Comparison of ENCODE assay signal across 8 cellular contexts in the genomic region with DNA sequence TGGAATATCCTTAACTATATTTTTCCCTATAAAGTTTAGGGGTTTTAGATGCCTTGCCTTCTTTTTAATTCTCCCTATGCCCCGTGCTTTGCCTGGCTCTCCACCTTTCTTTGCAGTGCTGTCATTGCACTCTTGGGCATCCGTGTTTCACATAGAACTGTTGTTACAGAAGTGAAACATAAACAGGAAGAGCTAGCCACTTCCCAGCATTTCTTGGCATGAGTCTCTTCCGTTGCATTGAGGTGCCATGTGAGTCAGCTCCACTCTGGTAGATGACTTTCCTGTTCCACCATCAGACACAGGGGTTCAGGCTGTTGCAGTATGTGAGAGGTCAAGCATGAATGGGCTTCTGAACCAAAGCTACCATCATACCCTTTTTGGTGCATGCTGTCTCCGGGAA.
DNase-seq lines count a peak whose midpoint lies in the region; ATAC-seq, FAIRE-seq and TF ChIP-seq lines count a peak whose summit lies in the region.

No MANE protein-coding gene starts in this region.

- intact Hi-C loops in mucosa of descending colon (cut with DNase I, micrococcal nuclease), result no loop called here

- H3K4me3 Mint-ChIP-seq in central memory CD8-positive, alpha-beta T cell, result peak overlapping the region; percentile 50

- WGBS in small intestine, 3 donors, result 58 to 83% (median 64%) methylated on average over 4 of the region's 4 CpGs

- CTCF ChIA-PET in AG04450 (lab: Charles Lee), result interaction anchor here (0.6 to 1.4 kb wide), 7 partner anchors 8 to 181 kb away, joined by 3 to 7 read pairs (median 3); no protein-coding TSS in a partner anchor

- H3K27ac ChIP-seq in AG04450 (ENCODE audit: low read depth, low read length) (no peak overlapping the region), small intestine (ENCODE audit: low read depth in 1 of 2, low read length in 1 of 2) (peak overlapping the region in 1 of 2 donors; percentile 3)

- TF ChIP-seq CTCF in AG04450 (IDR thresholded peaks at IDR 0.05; ENCODE audit: low read depth, low read length) (peak; percentile 55), mucosa of descending colon (IDR thresholded peaks at IDR 0.05) (no peak)

- H3K4me3 ChIP-seq in AG04450 (ENCODE audit: low read depth, low read length) (no peak overlapping the region), mucosa of descending colon (no peak overlapping the region), small intestine (ENCODE audit: low read depth in 1 of 2, low read length in 2 of 2) (no peak overlapping the region)

- H3K27ac Mint-ChIP-seq in central memory CD8-positive, alpha-beta T cell (ENCODE audit: low read depth), result peak overlapping the region; percentile 16

- H3K4me1 ChIP-seq in mucosa of descending colon (ENCODE audit: low read depth) (peaks cover 8% of the 10 kb centered on the region), small intestine (ENCODE audit: control insufficient read depth in 2 of 2, insufficient read depth in 1 of 2, low read depth in 1 of 2, low read length in 1 of 2) (peaks cover 0 to 6% of the 10 kb centered on the region in 2 donors)

- no peaks in the 10 kb centered on the region for H3K27me3 ChIP-seq in AG04450 (ENCODE audit: control insufficient read depth, insufficient read depth, low read length)
- no peaks in the 10 kb centered on the region for H3K27me3 ChIP-seq in small intestine (ENCODE audit: control insufficient read depth in 2 of 2, insufficient read depth in 2 of 2, low read length in 2 of 2)

- FAIRE-seq in GM19239 (lab: Jason Lieb, UNC) (peak; percentile 68), small intestine (lab: Jason Lieb, UNC) (no peak)

- H3K9me3 ChIP-seq in AG04450 (ENCODE audit: control insufficient read depth, insufficient read depth, low read length) (no peaks in the 10 kb centered on the region), mucosa of descending colon (no peaks in the 10 kb centered on the region), small intestine (ENCODE audit: control insufficient read depth, low read depth) (no peaks in the 10 kb centered on the region)

- peak; percentile 92 for ATAC-seq in central memory CD8-positive, alpha-beta T cell (replicated peaks; ENCODE audit: extremely low read depth, poor library complexity, severe bottlenecking)
- ATAC-seq in mucosa of descending colon, result peak; percentile 89
- ATAC-seq in HG02870 (IDR thresholded peaks at IDR 0.05; ENCODE audit: unreplicated experiment), result no peak

- DNase-seq in AG04450 (ENCODE audit: low read depth, low spot score), result peak; percentile 69
- peak; percentile 20 for DNase-seq in GM19239 (ENCODE audit: insufficient read length, low spot score)
- DNase-seq in central memory CD8-positive, alpha-beta T cell (ENCODE audit: low spot score in 2 of 2), result peak in 1 of 2 donors; percentile 10
- peak in 1 of 3 donors; percentile 42 for DNase-seq in mucosa of descending colon
- DNase-seq in COR-L47 (lab: John Stamatoyannopoulos, UW), result no peak
- DNase-seq in small intestine, result no peak

- H3K9me3 Mint-ChIP-seq in central memory CD8-positive, alpha-beta T cell, result no peaks in the 10 kb centered on the region

- H3K36me3 ChIP-seq in mucosa of descending colon (ENCODE audit: low read depth) (no peaks in the 10 kb centered on the region), small intestine (ENCODE audit: control insufficient read depth in 2 of 2, insufficient read depth in 2 of 2, low read length in 2 of 2) (peaks cover 0 to 9% of the 10 kb centered on the region in 2 donors)

- peaks cover 32% of the 10 kb centered on the region for H3K4me1 Mint-ChIP-seq in central memory CD8-positive, alpha-beta T cell

- H3K27me3 Mint-ChIP-seq in central memory CD8-positive, alpha-beta T cell, result no peaks in the 10 kb centered on the region

- no peaks in the 10 kb centered on the region for H3K36me3 Mint-ChIP-seq in central memory CD8-positive, alpha-beta T cell (ENCODE audit: insufficient read depth)

- POLR2A ChIA-PET in AG04450 (lab: Yijun Ruan, JAX), result interaction anchor here (2.0 kb wide), 1 partner anchor 137 kb away, joined by 7 read pairs; no protein-coding TSS in a partner anchor

TF ChIP-seq in PFSK-1, 5 proteins besides CTCF, POLR2A, EP300 and RAD21:
- TF ChIP-seq TAF1 (IDR thresholded peaks at IDR 0.05; ENCODE audit: borderline replicate concordance, insufficient read depth, low read length) (no peak), FOXP2 (optimal IDR thresholded peaks at IDR 0.05; ENCODE audit: borderline replicate concordance, extremely low read depth, extremely low read length, insufficient read depth) (peak; percentile 95)
- TF ChIP-seq, protein P1, sequence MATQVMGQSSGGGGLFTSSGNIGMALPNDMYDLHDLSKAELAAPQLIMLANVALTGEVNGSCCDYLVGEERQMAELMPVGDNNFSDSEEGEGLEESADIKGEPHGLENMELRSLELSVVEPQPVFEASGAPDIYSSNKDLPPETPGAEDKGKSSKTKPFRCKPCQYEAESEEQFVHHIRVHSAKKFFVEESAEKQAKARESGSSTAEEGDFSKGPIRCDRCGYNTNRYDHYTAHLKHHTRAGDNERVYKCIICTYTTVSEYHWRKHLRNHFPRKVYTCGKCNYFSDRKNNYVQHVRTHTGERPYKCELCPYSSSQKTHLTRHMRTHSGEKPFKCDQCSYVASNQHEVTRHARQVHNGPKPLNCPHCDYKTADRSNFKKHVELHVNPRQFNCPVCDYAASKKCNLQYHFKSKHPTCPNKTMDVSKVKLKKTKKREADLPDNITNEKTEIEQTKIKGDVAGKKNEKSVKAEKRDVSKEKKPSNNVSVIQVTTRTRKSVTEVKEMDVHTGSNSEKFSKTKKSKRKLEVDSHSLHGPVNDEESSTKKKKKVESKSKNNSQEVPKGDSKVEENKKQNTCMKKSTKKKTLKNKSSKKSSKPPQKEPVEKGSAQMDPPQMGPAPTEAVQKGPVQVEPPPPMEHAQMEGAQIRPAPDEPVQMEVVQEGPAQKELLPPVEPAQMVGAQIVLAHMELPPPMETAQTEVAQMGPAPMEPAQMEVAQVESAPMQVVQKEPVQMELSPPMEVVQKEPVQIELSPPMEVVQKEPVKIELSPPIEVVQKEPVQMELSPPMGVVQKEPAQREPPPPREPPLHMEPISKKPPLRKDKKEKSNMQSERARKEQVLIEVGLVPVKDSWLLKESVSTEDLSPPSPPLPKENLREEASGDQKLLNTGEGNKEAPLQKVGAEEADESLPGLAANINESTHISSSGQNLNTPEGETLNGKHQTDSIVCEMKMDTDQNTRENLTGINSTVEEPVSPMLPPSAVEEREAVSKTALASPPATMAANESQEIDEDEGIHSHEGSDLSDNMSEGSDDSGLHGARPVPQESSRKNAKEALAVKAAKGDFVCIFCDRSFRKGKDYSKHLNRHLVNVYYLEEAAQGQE (IDR thresholded peaks at IDR 0.05; ENCODE audit: insufficient read depth in 1 of 2, low read depth in 2 of 2, low read length in 2 of 2), result 0 out of 4 replicates have a peak, but pooled peaks of 1 of the 2 experiments have one; percentile 33

Comparison
In these comparisons a context has a peak if more than half of its experiments do, and no peak if none do; other contexts are left out.
1. DNase-seq: peak in AG04450 (single experiment) and GM19239 (single experiment); none in COR-L47 (single experiment) and small intestine (single experiment).